25 cellular contexts compared by ENCODE assay signal in the genomic region with DNA sequence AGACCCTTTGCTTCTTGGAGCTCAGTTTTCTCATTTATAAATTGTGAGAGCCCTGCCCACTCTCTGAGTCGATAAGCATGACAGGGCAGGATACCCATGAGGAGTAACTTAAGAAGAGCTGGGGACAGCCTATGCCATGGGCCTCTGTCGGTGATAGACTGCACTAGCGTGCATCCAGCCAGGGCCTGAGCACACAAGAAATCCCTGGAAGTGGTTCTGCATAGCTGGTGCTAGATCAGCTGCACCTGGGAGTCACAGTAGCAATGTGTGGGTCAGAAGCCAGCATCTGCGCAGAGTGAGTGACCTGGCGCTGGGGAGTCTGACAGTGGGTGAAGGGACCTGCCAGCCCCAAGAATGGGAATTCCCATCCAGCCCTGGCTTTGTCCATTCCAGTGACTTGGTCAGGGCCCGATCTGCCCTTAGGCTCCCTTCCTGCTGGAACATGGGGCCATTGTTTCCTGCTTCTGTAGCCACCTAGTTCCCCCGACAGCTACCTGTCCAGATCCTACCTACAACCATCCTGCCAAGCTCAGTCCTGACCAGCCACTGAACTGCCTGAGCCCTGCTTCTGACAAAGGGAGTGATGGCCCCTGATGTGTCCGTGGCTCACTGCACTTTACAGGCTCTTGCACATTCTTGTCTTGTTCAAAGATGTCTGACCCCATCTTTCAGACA. TPM values are rescaled to one million over a fixed set of nuclear protein-coding genes. Genes with fewer than 3 reads are reported as not detected.
DNase-seq lines count a peak whose midpoint lies in the region; ATAC-seq and TF ChIP-seq lines count a peak whose summit lies in the region.
"Had no signal": no experiment of that assay in that cellular context is flagged by ENCODE, and none has a peak within 500 bp of the region (broad histone marks: within the 10 kb centered on the region; RNA-seq: fewer than 3 reads in every experiment).

No MANE protein-coding gene starts in this region.

- H3K4me1 ChIP-seq in RWPE2 (ENCODE audit: insufficient read depth, poor library complexity, severe bottlenecking) (no peaks in the 10 kb centered on the region), thyroid gland (peaks cover 33 to 43% of the 10 kb centered on the region in 2 donors)
- H3K4me1 ChIP-seq: left lung, parathyroid adenoma had no signal

- H3K27me3 ChIP-seq in RWPE2 (ENCODE audit: insufficient read depth, poor library complexity, severe bottlenecking) = no peaks in the 10 kb centered on the region
- no peaks in the 10 kb centered on the region for H3K27me3 ChIP-seq in thyroid gland
- H3K27me3 ChIP-seq: left lung, right lobe of liver, upper lobe of left lung had no signal

- H3K36me3 ChIP-seq in RWPE2 (ENCODE audit: low read depth) (peaks cover 33% of the 10 kb centered on the region), thyroid gland (peaks cover 11 to 13% of the 10 kb centered on the region in 2 donors)

- H3K4me3 ChIP-seq in RWPE2 (ENCODE audit: severe bottlenecking) (no peak overlapping the region), thyroid gland (replicated peaks in 1 of 3) (no peak overlapping the region)
- H3K4me3 ChIP-seq: coronary artery, left lung, right lobe of liver, upper lobe of left lung had no signal

- ATAC-seq in activated naive CD8-positive, alpha-beta T cell treated with anti-CD3 and anti-CD28 coated beads, Interleukin-2, amount 10 ng/mL, durations not matched to agents 7 days and 5 days (ENCODE audit: low read depth) = peak; percentile 18
- ATAC-seq in activated naive CD8-positive, alpha-beta T cell treated with anti-CD3 and anti-CD28 coated beads, Interleukin-2, amount 50 U/mL, for 24 hours = no peak
- ATAC-seq in RWPE2 (ENCODE audit: low read depth) = peak; percentile 22
- peak; percentile 41 to 43 for ATAC-seq in natural killer cell treated with Interleukin-12 subunit alpha and Interleukin-12 subunit beta and Interleukin-15 and Interleukin-18, amount 100 ng/mL, for 72 hours
- ATAC-seq in omental fat pad (ENCODE audit: low FRiP score) = no peak
- ATAC-seq: activated CD4-positive, alpha-beta T cell treated with anti-CD3 and anti-CD28 coated beads for 36 hours; effector memory CD8-positive, alpha-beta T cell; left lung had no signal

- no peak overlapping the region for H3K4me3 Mint-ChIP-seq in activated naive CD8-positive, alpha-beta T cell treated with anti-CD3 and anti-CD28 coated beads, Interleukin-2, amount 10 ng/mL, durations not matched to agents 7 days and 5 days
- H3K4me3 Mint-ChIP-seq in activated naive CD8-positive, alpha-beta T cell treated with anti-CD3 and anti-CD28 coated beads, Interleukin-2, amount 50 U/mL, for 24 hours = no peak overlapping the region
- no peak overlapping the region for H3K4me3 Mint-ChIP-seq in natural killer cell treated with Interleukin-12 subunit alpha and Interleukin-12 subunit beta and Interleukin-15 and Interleukin-18, amount 100 ng/mL, for 72 hours
- H3K4me3 Mint-ChIP-seq: activated CD4-positive, alpha-beta T cell treated with anti-CD3 and anti-CD28 coated beads for 36 hours; effector memory CD8-positive, alpha-beta T cell; natural killer cell; T-helper 1 cell treated with Interleukin-12 subunit alpha and Interleukin-12 subunit beta and Interleukin-4 antibody, amounts not matched to agents 30 μg/mL and 1 μg/mL, for 36 hours had no signal

- H3K27me3 Mint-ChIP-seq in activated naive CD8-positive, alpha-beta T cell treated with anti-CD3 and anti-CD28 coated beads, Interleukin-2, amount 10 ng/mL, durations not matched to agents 7 days and 5 days = no peaks in the 10 kb centered on the region
- H3K27me3 Mint-ChIP-seq in activated naive CD8-positive, alpha-beta T cell treated with anti-CD3 and anti-CD28 coated beads, Interleukin-2, amount 50 U/mL, for 24 hours = no peaks in the 10 kb centered on the region
- H3K27me3 Mint-ChIP-seq in natural killer cell treated with Interleukin-12 subunit alpha and Interleukin-12 subunit beta and Interleukin-15 and Interleukin-18, amount 100 ng/mL, for 72 hours = no peaks in the 10 kb centered on the region
- H3K27me3 Mint-ChIP-seq: activated CD4-positive, alpha-beta T cell treated with anti-CD3 and anti-CD28 coated beads for 36 hours; effector memory CD8-positive, alpha-beta T cell had no signal

- POLR2A ChIA-PET in activated naive CD8-positive, alpha-beta T cell treated with anti-CD3 and anti-CD28 coated beads, Interleukin-2, amount 10 ng/mL, durations not matched to agents 7 days and 5 days (lab: Charles Lee) = interaction anchor here (0.7 to 0.8 kb wide), 2 partner anchors 37 to 616 kb away, joined by 5 to 7 read pairs; no protein-coding TSS in a partner anchor

- H3K9me3 ChIP-seq in RWPE2 (ENCODE audit: severe bottlenecking) (no peaks in the 10 kb centered on the region), thyroid gland (no peaks in the 10 kb centered on the region)
- H3K9me3 ChIP-seq: left lung, right lobe of liver, upper lobe of left lung had no signal

- no peaks in the 10 kb centered on the region for H3K9me3 Mint-ChIP-seq in activated naive CD8-positive, alpha-beta T cell treated with anti-CD3 and anti-CD28 coated beads, Interleukin-2, amount 10 ng/mL, durations not matched to agents 7 days and 5 days
- no peaks in the 10 kb centered on the region for H3K9me3 Mint-ChIP-seq in activated naive CD8-positive, alpha-beta T cell treated with anti-CD3 and anti-CD28 coated beads, Interleukin-2, amount 50 U/mL, for 24 hours
- H3K9me3 Mint-ChIP-seq in natural killer cell treated with Interleukin-12 subunit alpha and Interleukin-12 subunit beta and Interleukin-15 and Interleukin-18, amount 100 ng/mL, for 72 hours = no peaks in the 10 kb centered on the region
- H3K9me3 Mint-ChIP-seq: effector memory CD8-positive, alpha-beta T cell; natural killer cell; T-helper 1 cell treated with Interleukin-12 subunit alpha and Interleukin-12 subunit beta and Interleukin-4 antibody, amounts not matched to agents 30 μg/mL and 1 μg/mL, for 36 hours had no signal

- 39 to 48% methylated on average over 7 to 8 of the region's 8 CpGs for WGBS in thyroid gland, 2 donors

- intact Hi-C loops in thyroid gland (cut with DNase I) = no loop called here

- no peak for DNase-seq in activated naive CD8-positive, alpha-beta T cell treated with anti-CD3 and anti-CD28 coated beads, Interleukin-2, amount 10 ng/mL, durations not matched to agents 7 days and 5 days
- DNase-seq in activated naive CD8-positive, alpha-beta T cell treated with anti-CD3 and anti-CD28 coated beads, Interleukin-2, amount 50 U/mL, for 24 hours = no peak
- peak; percentile 38 for DNase-seq in RWPE2 (ENCODE audit: low spot score)
- DNase-seq in natural killer cell treated with Interleukin-12 subunit alpha and Interleukin-12 subunit beta and Interleukin-15 and Interleukin-18, amount 100 ng/mL, for 72 hours (ENCODE audit: low spot score) = no peak
- DNase-seq in thyroid gland = peak; percentile 92 to 95
- DNase-seq in omental fat pad (ENCODE audit: low spot score) = no peak
- DNase-seq in GM03348 (ENCODE audit: low spot score) = no peak
- DNase-seq in cerebellum (ENCODE audit: low spot score) = no peak
- DNase-seq: activated CD4-positive, alpha-beta T cell treated with anti-CD3 and anti-CD28 coated beads for 36 hours; activated gamma-delta T cell; effector memory CD8-positive, alpha-beta T cell; foreskin fibroblast; GDM1; left lung; midbrain; natural killer cell; NCI-H1694 treated with DMSO at 0.1 percent for 48 hours; NCI-H2171 treated with DMSO at 0.1 percent for 48 hours; right lobe of liver; stimulated activated CD4-positive, alpha-beta T cell treated with anti-CD3 and anti-CD28 coated beads, Interleukin-12 subunit alpha, Interleukin-12 subunit beta, amount 100 ng/mL, for 4 hours; stimulated activated CD4-positive, alpha-beta T cell treated with anti-CD3 and anti-CD28 coated beads, Interleukin-4, amount 100 ng/mL, for 24 hours; upper lobe of left lung had no signal

- peaks cover 4% of the 10 kb centered on the region for H3K4me1 Mint-ChIP-seq in activated naive CD8-positive, alpha-beta T cell treated with anti-CD3 and anti-CD28 coated beads, Interleukin-2, amount 10 ng/mL, durations not matched to agents 7 days and 5 days
- no peaks in the 10 kb centered on the region for H3K4me1 Mint-ChIP-seq in activated naive CD8-positive, alpha-beta T cell treated with anti-CD3 and anti-CD28 coated beads, Interleukin-2, amount 50 U/mL, for 24 hours
- H3K4me1 Mint-ChIP-seq in natural killer cell treated with Interleukin-12 subunit alpha and Interleukin-12 subunit beta and Interleukin-15 and Interleukin-18, amount 100 ng/mL, for 72 hours (ENCODE audit: low read depth in 2 of 2) = peaks cover 0 to 9% of the 10 kb centered on the region in 2 donors
- H3K4me1 Mint-ChIP-seq: activated CD4-positive, alpha-beta T cell treated with anti-CD3 and anti-CD28 coated beads for 36 hours had no signal

- H3K36me3 Mint-ChIP-seq in activated naive CD8-positive, alpha-beta T cell treated with anti-CD3 and anti-CD28 coated beads, Interleukin-2, amount 10 ng/mL, durations not matched to agents 7 days and 5 days = peaks cover 15% of the 10 kb centered on the region
- H3K36me3 Mint-ChIP-seq in activated naive CD8-positive, alpha-beta T cell treated with anti-CD3 and anti-CD28 coated beads, Interleukin-2, amount 50 U/mL, for 24 hours (ENCODE audit: low read depth) = peaks cover 30% of the 10 kb centered on the region
- peaks cover 20% of the 10 kb centered on the region for H3K36me3 Mint-ChIP-seq in natural killer cell treated with Interleukin-12 subunit alpha and Interleukin-12 subunit beta and Interleukin-15 and Interleukin-18, amount 100 ng/mL, for 72 hours

- H3K27ac ChIP-seq in RWPE2 (ENCODE audit: poor library complexity, severe bottlenecking) (no peak overlapping the region), thyroid gland (peak overlapping the region; percentile 81 to 91 (median 89))
- H3K27ac ChIP-seq: coronary artery, left lung, parathyroid adenoma, right lobe of liver, upper lobe of left lung had no signal

- no peak overlapping the region for H3K27ac Mint-ChIP-seq in activated naive CD8-positive, alpha-beta T cell treated with anti-CD3 and anti-CD28 coated beads, Interleukin-2, amount 10 ng/mL, durations not matched to agents 7 days and 5 days
- H3K27ac Mint-ChIP-seq in activated naive CD8-positive, alpha-beta T cell treated with anti-CD3 and anti-CD28 coated beads, Interleukin-2, amount 50 U/mL, for 24 hours = no peak overlapping the region
- H3K27ac Mint-ChIP-seq in natural killer cell treated with Interleukin-12 subunit alpha and Interleukin-12 subunit beta and Interleukin-15 and Interleukin-18, amount 100 ng/mL, for 72 hours = no peak overlapping the region
- H3K27ac Mint-ChIP-seq: activated CD4-positive, alpha-beta T cell treated with anti-CD3 and anti-CD28 coated beads for 36 hours; natural killer cell; T-helper 1 cell treated with Interleukin-12 subunit alpha and Interleukin-12 subunit beta and Interleukin-4 antibody, amounts not matched to agents 30 μg/mL and 1 μg/mL, for 36 hours had no signal

- TF ChIP-seq CTCF in RWPE2 (IDR thresholded peaks at IDR 0.05; ENCODE audit: poor library complexity, severe bottlenecking) (no peak), thyroid gland (IDR thresholded peaks at IDR 0.05) (peak in 2 of 6 experiments; percentile 7 to 25), omental fat pad (IDR thresholded peaks at IDR 0.05) (no peak)

- TF ChIP-seq POLR2A in thyroid gland (IDR thresholded peaks at IDR 0.05) = no peak

RNA-seq across cellular contexts. Expression of a gene that starts 35.9 kb away (rescaled TPM):
- 10 to 100 TPM; 30.0 to 31.1 TPM for total RNA-seq in activated naive CD8-positive, alpha-beta T cell treated with anti-CD3 and anti-CD28 coated beads, Interleukin-2, amount 10 ng/mL, durations not matched to agents 7 days and 5 days
- total RNA-seq in natural killer cell treated with Interleukin-12 subunit alpha and Interleukin-12 subunit beta and Interleukin-15 and Interleukin-18, amount 100 ng/mL, for 72 hours = 10 to 100 TPM; 41.2 to 72.9 TPM
- total RNA-seq in thyroid gland = 10 to 100 TPM; 28.5 to 68.8 (median 53.6) TPM
- 100 to 1,000 TPM in 1 of 4 donors, 10 to 100 TPM in 3; 57.1 to 104 (median 60.4) TPM for total RNA-seq in omental fat pad
- total RNA-seq in cerebellum = 11.6 TPM

RNA-seq across cellular contexts. Expression of a gene that starts 37.5 kb away (rescaled TPM):
- total RNA-seq in activated naive CD8-positive, alpha-beta T cell treated with anti-CD3 and anti-CD28 coated beads, Interleukin-2, amount 10 ng/mL, durations not matched to agents 7 days and 5 days = 100 to 1,000 TPM; 295 to 296 TPM
- total RNA-seq in natural killer cell treated with Interleukin-12 subunit alpha and Interleukin-12 subunit beta and Interleukin-15 and Interleukin-18, amount 100 ng/mL, for 72 hours = 100 to 1,000 TPM; 160 to 345 TPM
- total RNA-seq in thyroid gland (10 to 100 TPM; 19.7 to 32.1 (median 27.5) TPM), omental fat pad (10 to 100 TPM; 28.5 to 49.0 (median 48.5) TPM), cerebellum (7.8 TPM)

Comparison
In these comparisons a context has a peak if more than half of its experiments do, and no peak if none do; other contexts are left out.
1. ATAC-seq: peak in activated naive CD8-positive, alpha-beta T cell treated with anti-CD3 and anti-CD28 coated beads, Interleukin-2, amount 10 ng/mL, durations not matched to agents 7 days and 5 days (single experiment), RWPE2 (single experiment) and natural killer cell treated with Interleukin-12 subunit alpha and Interleukin-12 subunit beta and Interleukin-15 and Interleukin-18, amount 100 ng/mL, for 72 hours (2 of 2); none in activated naive CD8-positive, alpha-beta T cell treated with anti-CD3 and anti-CD28 coated beads, Interleukin-2, amount 50 U/mL, for 24 hours (single experiment) and omental fat pad (single experiment).
2. DNase-seq: peak in RWPE2 (single experiment) and thyroid gland (2 of 2); none in activated naive CD8-positive, alpha-beta T cell treated with anti-CD3 and anti-CD28 coated beads, Interleukin-2, amount 10 ng/mL, durations not matched to agents 7 days and 5 days (single experiment), activated naive CD8-positive, alpha-beta T cell treated with anti-CD3 and anti-CD28 coated beads, Interleukin-2, amount 50 U/mL, for 24 hours (single experiment), natural killer cell treated with Interleukin-12 subunit alpha and Interleukin-12 subunit beta and Interleukin-15 and Interleukin-18, amount 100 ng/mL, for 72 hours (single experiment), omental fat pad (single experiment), GM03348 (single experiment) and cerebellum (single experiment).